Comparison of ENCODE assay signal across 1 cellular context in the genomic region with DNA sequence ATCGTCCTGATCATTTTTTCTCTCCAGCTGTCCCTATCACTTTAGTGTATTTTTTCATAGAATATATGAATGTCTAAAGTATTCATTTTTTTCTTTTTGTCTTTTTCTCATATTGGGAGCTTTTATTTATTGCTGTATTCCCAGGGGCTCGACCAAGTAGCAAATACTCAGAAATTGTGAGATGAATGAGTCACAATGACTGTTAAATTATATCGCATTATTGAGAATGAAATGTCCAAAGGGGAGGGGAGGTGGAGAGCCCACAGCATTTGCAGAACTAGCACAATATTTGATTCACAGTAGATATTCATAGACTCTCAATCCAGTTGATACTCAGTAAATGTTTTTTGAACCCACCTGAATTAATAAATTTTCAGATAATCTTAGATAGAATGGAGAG.
TF ChIP-seq lines count a peak whose summit lies in the region.

No MANE protein-coding gene starts in this region.

TF ChIP-seq in IMR-90, 13 proteins besides CTCF, POLR2A, EP300 and RAD21 (continued from another document):
- TF ChIP-seq MXI1 (IDR thresholded peaks at IDR 0.05; ENCODE audit: borderline replicate concordance, low read depth, low read length) (no peak), MAFK (IDR thresholded peaks at IDR 0.05; ENCODE audit: low read depth, low read length) (no peak)
